14 cellular contexts compared by ENCODE assay signal in genomic region chr2:120349125-120349921, GRCh38. TPM values are rescaled to one million over a fixed set of nuclear protein-coding genes. Genes with fewer than 3 reads are reported as not detected.
DNase-seq lines count a peak whose midpoint lies in the region; TF ChIP-seq lines count a peak whose summit lies in the region.
"Had no signal": no experiment of that assay in that cellular context is flagged by ENCODE, and none has a peak within 500 bp of the region (broad histone marks: within the 10 kb centered on the region; RNA-seq: fewer than 3 reads in every experiment).

No MANE protein-coding gene starts in this region.

- TF ChIP-seq EP300 in Ishikawa (IDR thresholded peaks at IDR 0.05; ENCODE audit: borderline replicate concordance) (no peak), stomach (IDR thresholded peaks at IDR 0.05) (no peak)

- TF ChIP-seq RAD21 in Ishikawa (IDR thresholded peaks at IDR 0.05; ENCODE audit: low read depth) = no peak

- H3K27me3 Mint-ChIP-seq in endodermal cell (ENCODE audit: insufficient read depth) (peaks cover 63% of the 10 kb centered on the region), neural crest cell (ENCODE audit: low read depth) (peaks cover 54% of the 10 kb centered on the region)

- no peak for TF ChIP-seq POLR2A in stomach (IDR thresholded peaks at IDR 0.05)

- H3K9me3 Mint-ChIP-seq in endodermal cell = no peaks in the 10 kb centered on the region
- H3K9me3 Mint-ChIP-seq in neural crest cell = no peaks in the 10 kb centered on the region
- H3K9me3 Mint-ChIP-seq: CD8-positive, alpha-beta T cell had no signal

- peaks cover 83% of the 10 kb centered on the region for H3K27me3 ChIP-seq in endodermal cell (ENCODE audit: control insufficient read depth, insufficient read depth, low read length, poor library complexity, severe bottlenecking)
- peaks cover 9 to 64% (median 29%) of the 10 kb centered on the region in 3 donors for H3K27me3 ChIP-seq in stomach

- H3K36me3 ChIP-seq in endodermal cell (ENCODE audit: control insufficient read depth, insufficient read depth, low read length) (no peaks in the 10 kb centered on the region), stomach (peaks cover 0 to 10% (median 0%) of the 10 kb centered on the region in 4 donors)
- H3K36me3 ChIP-seq: SJSA1 had no signal

- H3K9me3 ChIP-seq in endodermal cell (ENCODE audit: control insufficient read depth, low read length) (no peaks in the 10 kb centered on the region), stomach (no peaks in the 10 kb centered on the region)

- H3K4me3 Mint-ChIP-seq in endodermal cell (no peak overlapping the region), neural crest cell (peak overlapping the region; percentile 56)
- H3K4me3 Mint-ChIP-seq: CD8-positive, alpha-beta T cell had no signal

- H3K27ac Mint-ChIP-seq in endodermal cell (no peak overlapping the region), neural crest cell (ENCODE audit: unreplicated experiment) (no peak overlapping the region)
- H3K27ac Mint-ChIP-seq: CD8-positive, alpha-beta T cell had no signal

- intact Hi-C loops in stomach (cut with DNase I; ENCODE audit: low total_unique reads) = no loop called here

- no peaks in the 10 kb centered on the region for H3K36me3 Mint-ChIP-seq in endodermal cell (ENCODE audit: low read depth)
- no peaks in the 10 kb centered on the region for H3K36me3 Mint-ChIP-seq in neural crest cell (ENCODE audit: low read depth)
- H3K36me3 Mint-ChIP-seq: CD8-positive, alpha-beta T cell had no signal

- DNase-seq in ELF-1 (ENCODE audit: low read depth, low spot score) (peak; percentile 65), endodermal cell (peak; percentile 75), neural crest cell (ENCODE audit: low read depth, low spot score) (no peak), stomach (no peak), hypothalamus (lab: John Stamatoyannopoulos, UW) (no peak), Kasumi-1 (lab: John Stamatoyannopoulos, UW) (no peak), OCI-M1 (lab: John Stamatoyannopoulos, UW) (no peak)
- DNase-seq: ACHN; CD8-positive, alpha-beta T cell; DND-41; HCEC 1CT; NCI-H1436 treated with DMSO at 0.1 percent for 48 hours had no signal

- H3K4me1 ChIP-seq in endodermal cell (ENCODE audit: control insufficient read depth, insufficient read depth, low read length) = no peaks in the 10 kb centered on the region
- H3K4me1 ChIP-seq in stomach = peaks cover 26 to 38% (median 31%) of the 10 kb centered on the region in 4 donors

- H3K4me3 ChIP-seq in endodermal cell (ENCODE audit: low read length) (no peak overlapping the region), stomach (no peak overlapping the region)
- H3K4me3 ChIP-seq: SJSA1 had no signal

- no peak for TF ChIP-seq CTCF in endodermal cell (conservative IDR thresholded peaks at IDR 0.05)
- no peak for TF ChIP-seq CTCF in neural crest cell (conservative IDR thresholded peaks at IDR 0.05)
- no peak for TF ChIP-seq CTCF in stomach (IDR thresholded peaks at IDR 0.05)

- H3K4me1 Mint-ChIP-seq in endodermal cell (peaks cover 3% of the 10 kb centered on the region), neural crest cell (peaks cover 38% of the 10 kb centered on the region)

- WGBS in endodermal cell (ENCODE audit: insufficient coverage in 1 of 2, insufficient read length in 1 of 2), 2 experiments = 74 to 87% methylated on average over 37 to 47 of the region's 47 CpGs
- WGBS in stomach, 5 donors = 84 to 90% (median 89%) methylated on average over 35 to 47 of the region's 47 CpGs

- H3K9ac ChIP-seq in endodermal cell (ENCODE audit: extremely low read depth, low read length, poor library complexity, severe bottlenecking) = no peak overlapping the region

- H3K27ac ChIP-seq in endodermal cell (ENCODE audit: low read depth, low read length) (no peak overlapping the region), stomach (no peak overlapping the region)
- H3K27ac ChIP-seq: SJSA1 had no signal

TF ChIP-seq in Ishikawa, 13 proteins besides CTCF, POLR2A, EP300 and RAD21:
- TF ChIP-seq ZBTB7A (IDR thresholded peaks at IDR 0.05; ENCODE audit: low read depth) = no peak
- TF ChIP-seq, protein P1, sequence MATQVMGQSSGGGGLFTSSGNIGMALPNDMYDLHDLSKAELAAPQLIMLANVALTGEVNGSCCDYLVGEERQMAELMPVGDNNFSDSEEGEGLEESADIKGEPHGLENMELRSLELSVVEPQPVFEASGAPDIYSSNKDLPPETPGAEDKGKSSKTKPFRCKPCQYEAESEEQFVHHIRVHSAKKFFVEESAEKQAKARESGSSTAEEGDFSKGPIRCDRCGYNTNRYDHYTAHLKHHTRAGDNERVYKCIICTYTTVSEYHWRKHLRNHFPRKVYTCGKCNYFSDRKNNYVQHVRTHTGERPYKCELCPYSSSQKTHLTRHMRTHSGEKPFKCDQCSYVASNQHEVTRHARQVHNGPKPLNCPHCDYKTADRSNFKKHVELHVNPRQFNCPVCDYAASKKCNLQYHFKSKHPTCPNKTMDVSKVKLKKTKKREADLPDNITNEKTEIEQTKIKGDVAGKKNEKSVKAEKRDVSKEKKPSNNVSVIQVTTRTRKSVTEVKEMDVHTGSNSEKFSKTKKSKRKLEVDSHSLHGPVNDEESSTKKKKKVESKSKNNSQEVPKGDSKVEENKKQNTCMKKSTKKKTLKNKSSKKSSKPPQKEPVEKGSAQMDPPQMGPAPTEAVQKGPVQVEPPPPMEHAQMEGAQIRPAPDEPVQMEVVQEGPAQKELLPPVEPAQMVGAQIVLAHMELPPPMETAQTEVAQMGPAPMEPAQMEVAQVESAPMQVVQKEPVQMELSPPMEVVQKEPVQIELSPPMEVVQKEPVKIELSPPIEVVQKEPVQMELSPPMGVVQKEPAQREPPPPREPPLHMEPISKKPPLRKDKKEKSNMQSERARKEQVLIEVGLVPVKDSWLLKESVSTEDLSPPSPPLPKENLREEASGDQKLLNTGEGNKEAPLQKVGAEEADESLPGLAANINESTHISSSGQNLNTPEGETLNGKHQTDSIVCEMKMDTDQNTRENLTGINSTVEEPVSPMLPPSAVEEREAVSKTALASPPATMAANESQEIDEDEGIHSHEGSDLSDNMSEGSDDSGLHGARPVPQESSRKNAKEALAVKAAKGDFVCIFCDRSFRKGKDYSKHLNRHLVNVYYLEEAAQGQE (IDR thresholded peaks at IDR 0.05; ENCODE audit: low read depth) = peak; percentile 73
TF ChIP-seq in Ishikawa: peak in this region for 1.

RNA-seq across cellular contexts. Expression of gene INHBB, which starts 3.4 kb away (rescaled TPM):
- total RNA-seq in endodermal cell (not detected), neural crest cell (0.14 and 0.49 TPM in 2 replicates), stomach (1 to 10 TPM in 2 of 5 donors, under 1 TPM in 2, not detected in 1; 0.37 to 7.2 (median 1.5) TPM)
- polyA plus RNA-seq in endodermal cell (2013, experiment 1 of 2) = 0.14 TPM
- 0.17 TPM for polyA plus RNA-seq in endodermal cell (2013, experiment 2 of 2)
- 1 to 10 TPM in 1 of 3 donors, under 1 TPM in 2; 0.37 to 1.9 (median 0.61) TPM for polyA plus RNA-seq in stomach
- total RNA-seq: CD8-positive, alpha-beta T cell had no signal

Comparison
In these comparisons a context has a peak if more than half of its experiments do, and no peak if none do; other contexts are left out.
1. DNase-seq: peak in ELF-1 (single experiment) and endodermal cell (single experiment); none in neural crest cell (single experiment), stomach (single experiment), hypothalamus (0 of 51), Kasumi-1 (0 of 2) and OCI-M1 (single experiment).